8 cellular contexts compared by ENCODE assay signal in genomic region chr22:23180893-23181762, GRCh38. TPM values are rescaled to one million over a fixed set of nuclear protein-coding genes. Genes with fewer than 3 reads are reported as not detected.
DNase-seq lines count a peak whose midpoint lies in the region; FAIRE-seq and TF ChIP-seq lines count a peak whose summit lies in the region.

No MANE protein-coding gene starts in this region.

- peaks cover 48% of the 10 kb centered on the region for H3K79me2 ChIP-seq in osteoblast (ENCODE audit: insufficient read depth, low read length)

- H3K27me3 ChIP-seq in osteoblast (ENCODE audit: insufficient read depth, low read length), result no peaks in the 10 kb centered on the region

- peak overlapping the region; percentile 83 for H3K4me2 ChIP-seq in osteoblast (ENCODE audit: insufficient read depth, low read length)

- intact Hi-C loops in posterior cingulate gyrus (cut with DNase I), result loop anchor here (5.0 kb wide), 1 partner anchor 46 kb away; no protein-coding TSS in a partner anchor

- TF ChIP-seq POLR2A in GM12892 (IDR thresholded peaks at IDR 0.05; ENCODE audit: low read depth, low read length), result no peak

- H4K20me1 ChIP-seq in osteoblast (ENCODE audit: insufficient read depth, low read length), result peaks cover 42% of the 10 kb centered on the region

- peak; percentile 44 for DNase-seq in NCI-H82 (lab: John Stamatoyannopoulos, UW)
- DNase-seq in NCI-H82 treated with DMSO at 0.1 percent for 48 hours (lab: John Stamatoyannopoulos, UW; ENCODE audit: unreplicated experiment), result no peak
- DNase-seq in epithelial cell of proximal tubule (ENCODE audit: low read depth), result no peak
- peak; percentile 90 for DNase-seq in osteoblast (ENCODE audit: insufficient read length, low spot score, missing footprints)
- no peak for DNase-seq in GM12892 (ENCODE audit: insufficient read length)
- DNase-seq in COLO829 (ENCODE audit: low spot score), result no peak
- no peak for DNase-seq in posterior cingulate gyrus

- H3K27ac ChIP-seq in osteoblast (ENCODE audit: low read depth, low read length), result no peak overlapping the region

- peaks cover 45% of the 10 kb centered on the region for H3K4me1 ChIP-seq in osteoblast (ENCODE audit: insufficient read depth, low read length)

- H3K4me3 ChIP-seq in WI38 (ENCODE audit: low read depth, low read length) (peak overlapping the region; percentile 71), epithelial cell of proximal tubule (ENCODE audit: low read depth, low read length) (peak overlapping the region; percentile 67), osteoblast (ENCODE audit: insufficient read depth, low read length) (peak overlapping the region; percentile 77)

- FAIRE-seq in GM12892 (lab: Jason Lieb, UNC), result no peak

- peaks cover 4% of the 10 kb centered on the region for H3K36me3 ChIP-seq in osteoblast (ENCODE audit: insufficient read depth, low read length)

- no peak for TF ChIP-seq CTCF in WI38 (IDR thresholded peaks at IDR 0.05; ENCODE audit: low read depth, low read length)
- no peak for TF ChIP-seq CTCF in epithelial cell of proximal tubule (conservative IDR thresholded peaks at IDR 0.05; ENCODE audit: low read depth, low read length)
- no peak for TF ChIP-seq CTCF in osteoblast (IDR thresholded peaks at IDR 0.05; ENCODE audit: extremely low read depth, low read depth, low read length)

- H2AFZ ChIP-seq in osteoblast (ENCODE audit: low read length), result peak overlapping the region; percentile 72

- H3K9me3 ChIP-seq in osteoblast (ENCODE audit: low read depth, low read length), result peaks cover 6% of the 10 kb centered on the region

RNA-seq across cellular contexts. Expression of gene BCR, which starts 0.8 kb away (rescaled TPM):
- total RNA-seq in epithelial cell of proximal tubule (46.9 and 69.0 TPM in 2 replicates), osteoblast (28.6 and 29.8 TPM in 2 replicates)
- polyA plus RNA-seq in GM12892 (2012; ENCODE audit: missing spikeins), result 9.2 TPM

RNA-seq across cellular contexts. Expression of gene RAB36, which starts 35.9 kb away (rescaled TPM):
- total RNA-seq in epithelial cell of proximal tubule (3.4 and 3.5 TPM in 2 replicates), osteoblast (7.6 and 8.5 TPM in 2 replicates)
- not detected for polyA plus RNA-seq in GM12892 (2012; ENCODE audit: missing spikeins)

RNA-seq across cellular contexts. Expression of gene RSPH14, which starts 39.3 kb away (rescaled TPM):
- total RNA-seq in epithelial cell of proximal tubule, result 0.17 and 0.72 TPM in 2 replicates
- total RNA-seq in osteoblast, result under 0.01 TPM in 1 of 2 replicates, not detected in the other
- polyA plus RNA-seq in GM12892 (2012; ENCODE audit: missing spikeins), result not detected

Comparison
In these comparisons a context has a peak if more than half of its experiments do, and no peak if none do; other contexts are left out.
1. DNase-seq: peak in NCI-H82 (single experiment) and osteoblast (single experiment); none in NCI-H82 treated with DMSO at 0.1 percent for 48 hours (single experiment), epithelial cell of proximal tubule (single experiment), GM12892 (single experiment), COLO829 (single experiment) and posterior cingulate gyrus (0 of 10).
2. Peak in every context shown above with its lines, with median percentiles within 50 percentile points of each other: H3K4me3 ChIP-seq.